ENCODE assay signal across 25 cellular contexts in the genomic region with DNA sequence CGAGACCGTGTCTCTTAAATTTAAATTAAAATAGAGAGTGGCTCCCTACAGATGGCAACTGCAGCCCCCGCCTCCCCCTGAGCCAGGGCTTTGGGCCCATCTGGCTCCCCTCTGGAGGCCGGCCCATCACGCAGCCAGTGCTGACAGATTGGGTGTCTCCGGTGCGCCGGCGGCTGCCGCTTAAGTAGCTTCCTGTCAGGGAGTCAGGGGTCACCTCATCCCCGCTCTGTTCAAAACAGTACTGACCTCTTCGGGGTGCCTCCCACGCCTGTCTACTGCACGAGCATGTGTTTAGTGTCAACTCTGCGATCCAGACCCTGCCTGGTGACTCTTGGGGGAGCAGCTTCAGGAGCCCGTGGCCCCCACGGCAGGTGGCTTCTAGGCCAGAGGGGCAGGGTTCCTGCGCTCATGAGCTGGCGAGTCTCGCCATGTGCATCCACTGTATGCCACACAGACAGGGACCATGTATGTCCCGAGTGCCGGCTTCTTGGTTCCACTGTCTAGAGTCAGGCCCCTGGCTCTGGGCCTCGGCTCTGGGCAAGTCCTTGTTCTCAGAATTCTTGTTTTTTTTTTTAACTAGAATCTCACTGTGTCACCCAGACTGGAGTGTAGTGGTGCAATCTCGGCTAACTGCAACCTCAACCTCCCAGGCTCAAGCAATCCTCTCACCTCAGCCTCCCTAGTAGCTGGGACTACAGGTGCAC. TPM values are rescaled to one million over a fixed set of nuclear protein-coding genes. Genes with fewer than 3 reads are reported as not detected.
DNase-seq lines count a peak whose midpoint lies in the region; ATAC-seq, FAIRE-seq and TF ChIP-seq lines count a peak whose summit lies in the region.
"Had no signal": no experiment of that assay in that cellular context is flagged by ENCODE, and none has a peak within 500 bp of the region (broad histone marks: within the 10 kb centered on the region; RNA-seq: fewer than 3 reads in every experiment).

No MANE protein-coding gene starts in this region.

- DNase-seq in H7 (peak; percentile 47), NCI-H524 treated with DMSO at 0.1 percent for 48 hours (lab: John Stamatoyannopoulos, UW) (peak; percentile 65), glutamatergic neuron (peak; percentile 80), neuronal stem cell (ENCODE audit: low spot score) (no peak), small intestine (no peak), OCI-M2 (lab: John Stamatoyannopoulos, UW; ENCODE audit: unreplicated experiment) (no peak)
- no peak for DNase-seq in activated CD8-positive, alpha-beta memory T cell treated with anti-CD3 and anti-CD28 coated beads, Interleukin-2, amount 50 U/mL, for 4 hours
- DNase-seq: activated CD4-positive, alpha-beta T cell treated with anti-CD3 and anti-CD28 coated beads for 36 hours; activated CD8-positive, alpha-beta memory T cell treated with anti-CD3 and anti-CD28 coated beads for 24 hours; activated naive CD4-positive, alpha-beta T cell treated with anti-CD3 and anti-CD28 coated beads for 36 hours; activated T-cell treated with anti-CD3 and anti-CD28 coated beads, Interleukin-2, amount 50 U/mL, for 4 hours; amygdala; CD4-positive, alpha-beta memory T cell; central memory CD4-positive, alpha-beta T cell; erythroblast; foreskin fibroblast; mammary epithelial cell; NCI-H1092 treated with DMSO at 0.1 percent for 48 hours; NCI-H510A; SHP77; stimulated activated CD8-positive, alpha-beta memory T cell treated with anti-CD3 and anti-CD28 coated beads, Interleukin-4, amount 100 ng/mL, for 48 hours; trophoblast cell had no signal

- H3K4me1 Mint-ChIP-seq in glutamatergic neuron (ENCODE audit: low read depth, unreplicated experiment), result peaks cover 18% of the 10 kb centered on the region

- no peak overlapping the region for H2BK5ac ChIP-seq in neuronal stem cell (ENCODE audit: low read length)

- ATAC-seq in HG03439 (IDR thresholded peaks at IDR 0.05; ENCODE audit: unreplicated experiment), result no peak
- ATAC-seq: activated CD4-positive, alpha-beta T cell treated with anti-CD3 and anti-CD28 coated beads for 36 hours; activated T-cell treated with anti-CD3 and anti-CD28 coated beads, Interleukin-2, amount 50 U/mL, for 4 hours; sciatic nerve had no signal

- H3K18ac ChIP-seq in neuronal stem cell (ENCODE audit: low read length), result no peak overlapping the region

- H3K27ac Mint-ChIP-seq in glutamatergic neuron (ENCODE audit: unreplicated experiment), result peak overlapping the region; percentile 97
- H3K27ac Mint-ChIP-seq: activated naive CD4-positive, alpha-beta T cell treated with anti-CD3 and anti-CD28 coated beads for 36 hours had no signal

- no peak overlapping the region for H2AK5ac ChIP-seq in neuronal stem cell (ENCODE audit: low read depth, low read length)

- H3K9me3 ChIP-seq in neuronal stem cell (replicated peaks in 1 of 2; ENCODE audit: control insufficient read depth in 2 of 2, insufficient read depth in 1 of 2, low read depth in 1 of 2, low read length in 2 of 2) (peaks cover 6 to 7% of the 10 kb centered on the region in 2 donors), small intestine (ENCODE audit: control insufficient read depth, low read depth) (no peaks in the 10 kb centered on the region)

- no peak for FAIRE-seq in small intestine (lab: Jason Lieb, UNC)

- H2BK15ac ChIP-seq in neuronal stem cell (ENCODE audit: low read length), result no peak overlapping the region

- peak overlapping the region; percentile 79 for H3K4me3 Mint-ChIP-seq in glutamatergic neuron (ENCODE audit: unreplicated experiment)
- H3K4me3 Mint-ChIP-seq: activated CD4-positive, alpha-beta T cell treated with anti-CD3 and anti-CD28 coated beads for 36 hours; activated naive CD4-positive, alpha-beta T cell treated with anti-CD3 and anti-CD28 coated beads for 36 hours; activated T-cell treated with anti-CD3 and anti-CD28 coated beads, Interleukin-2, amount 50 U/mL, for 4 hours; CD4-positive, alpha-beta memory T cell had no signal

- TF ChIP-seq CTCF in glutamatergic neuron (IDR thresholded peaks at IDR 0.05; ENCODE audit: partially characterized antibody, unreplicated experiment), result no peak

- H3K36me3 ChIP-seq in H7 (replicated peaks; ENCODE audit: control insufficient read depth, insufficient read depth, low read length), result no peaks in the 10 kb centered on the region; the same call in 1 of the 2 replicates
- peaks cover 3 to 30% of the 10 kb centered on the region in 2 donors for H3K36me3 ChIP-seq in neuronal stem cell (replicated peaks in 1 of 2; ENCODE audit: control insufficient read depth in 2 of 2, insufficient read depth in 2 of 2, low read length in 2 of 2)
- H3K36me3 ChIP-seq in small intestine (ENCODE audit: control insufficient read depth in 2 of 2, insufficient read depth in 2 of 2, low read length in 2 of 2), result no peaks in the 10 kb centered on the region

- no peak overlapping the region for H3K23ac ChIP-seq in neuronal stem cell (ENCODE audit: low read depth, low read length, poor library complexity)

- H3K27ac ChIP-seq in neuronal stem cell (replicated peaks; ENCODE audit: low read length), result no peak overlapping the region
- H3K27ac ChIP-seq in small intestine (ENCODE audit: low read depth in 1 of 2, low read length in 1 of 2), result no peak overlapping the region
- H3K27ac ChIP-seq: parathyroid adenoma had no signal

- H3K27me3 Mint-ChIP-seq in glutamatergic neuron (ENCODE audit: unreplicated experiment), result peaks cover 2% of the 10 kb centered on the region
- H3K27me3 Mint-ChIP-seq: activated CD4-positive, alpha-beta T cell treated with anti-CD3 and anti-CD28 coated beads for 36 hours; CD4-positive, alpha-beta memory T cell had no signal

- H3K4me3 ChIP-seq in H7 (ENCODE audit: insufficient read depth, low read depth, low read length), result no peak overlapping the region
- H3K4me3 ChIP-seq in neuronal stem cell (ENCODE audit: low read length in 2 of 2), result no peak overlapping the region
- H3K4me3 ChIP-seq in small intestine (ENCODE audit: low read depth in 1 of 2, low read length in 2 of 2), result no peak overlapping the region

- no peak overlapping the region for H3K9ac ChIP-seq in neuronal stem cell (ENCODE audit: low read depth, low read length, poor library complexity)
- H3K9ac ChIP-seq: parathyroid adenoma had no signal

- peaks cover 0 to 2% of the 10 kb centered on the region in 2 donors for H3K4me1 ChIP-seq in neuronal stem cell (ENCODE audit: control insufficient read depth in 2 of 2, insufficient read depth in 1 of 2, low read depth in 1 of 2, low read length in 2 of 2)
- H3K4me1 ChIP-seq in small intestine (ENCODE audit: control insufficient read depth in 2 of 2, insufficient read depth in 1 of 2, low read depth in 1 of 2, low read length in 1 of 2), result no peaks in the 10 kb centered on the region
- H3K4me1 ChIP-seq: parathyroid adenoma had no signal

- H3K36me3 Mint-ChIP-seq in glutamatergic neuron (ENCODE audit: unreplicated experiment), result no peaks in the 10 kb centered on the region

- no peak overlapping the region for H3K4ac ChIP-seq in neuronal stem cell (ENCODE audit: low read length)

- H2AFZ ChIP-seq in neuronal stem cell (ENCODE audit: low read length), result no peak overlapping the region
- H2AFZ ChIP-seq: parathyroid adenoma had no signal

- peaks cover 17% of the 10 kb centered on the region for H3K79me1 ChIP-seq in neuronal stem cell (ENCODE audit: low read depth, low read length)

- peak overlapping the region; percentile 8 for H3K14ac ChIP-seq in neuronal stem cell (ENCODE audit: low read length)

- H3K4me2 ChIP-seq in neuronal stem cell (ENCODE audit: insufficient read depth, low read length, poor library complexity, severe bottlenecking), result no peak overlapping the region

- no peaks in the 10 kb centered on the region for H3K27me3 ChIP-seq in H7 (ENCODE audit: control insufficient read depth, insufficient read depth, low read length)
- H3K27me3 ChIP-seq in neuronal stem cell (ENCODE audit: control insufficient read depth in 3 of 3, insufficient read depth in 3 of 3, low read depth in 1 of 3, low read length in 3 of 3), result peaks cover 0 to 2% (median 0%) of the 10 kb centered on the region in 3 experiments
- no peaks in the 10 kb centered on the region for H3K27me3 ChIP-seq in small intestine (ENCODE audit: control insufficient read depth in 2 of 2, insufficient read depth in 2 of 2, low read length in 2 of 2)

- no peak overlapping the region for H2BK12ac ChIP-seq in neuronal stem cell (ENCODE audit: low read length)

- no peak overlapping the region for H2BK120ac ChIP-seq in neuronal stem cell (ENCODE audit: low read depth, low read length)

- H4K91ac ChIP-seq in neuronal stem cell (ENCODE audit: low read depth, low read length, poor library complexity), result no peak overlapping the region

- no peak overlapping the region for H4K8ac ChIP-seq in neuronal stem cell (ENCODE audit: low read depth, low read length)

- H3K9me3 Mint-ChIP-seq in glutamatergic neuron (ENCODE audit: unreplicated experiment), result peaks cover 9% of the 10 kb centered on the region
- H3K9me3 Mint-ChIP-seq: activated naive CD4-positive, alpha-beta T cell treated with anti-CD3 and anti-CD28 coated beads for 36 hours; activated T-cell treated with anti-CD3 and anti-CD28 coated beads, Interleukin-2, amount 50 U/mL, for 4 hours had no signal

- WGBS in neuronal stem cell (ENCODE audit: extremely low coverage in 2 of 2, insufficient read length in 2 of 2, insufficient replicate concordance in 1 of 2), 2 donors, result no CpG with 5 or more reads among the region's 24 CpGs
- WGBS in small intestine, 3 donors, result 71 to 93% (median 87%) methylated on average over 24 of the region's 24 CpGs

RNA-seq across cellular contexts. Expression of gene KCTD7, which starts 36.1 kb away (rescaled TPM):
- 11.6 and 20.5 TPM in 2 replicates for total RNA-seq in H7 (2014; rRNA removed; shearing (Covaris generic))
- 48.5 TPM for total RNA-seq in glutamatergic neuron (ENCODE audit: unreplicated experiment)
- 5.6 TPM for polyA plus RNA-seq in neuronal stem cell (2013, experiment 1 of 2)
- 5.8 TPM for polyA plus RNA-seq in neuronal stem cell (2013, experiment 2 of 2)
- 1 to 10 TPM; 2.5 to 5.0 (median 2.7) TPM for polyA plus RNA-seq in small intestine

Comparison
In these comparisons a context has a peak if more than half of its experiments do, and no peak if none do; other contexts are left out.
1. DNase-seq: peak in H7 (single experiment), NCI-H524 treated with DMSO at 0.1 percent for 48 hours (single experiment) and glutamatergic neuron (single experiment); none in neuronal stem cell (single experiment), activated CD8-positive, alpha-beta memory T cell treated with anti-CD3 and anti-CD28 coated beads, Interleukin-2, amount 50 U/mL, for 4 hours (single experiment), small intestine (single experiment) and OCI-M2 (single experiment).